ENCODE assay signal across 11 cellular contexts in genomic region chr5:129899454-129899853, GRCh38. TPM values are rescaled to one million over a fixed set of nuclear protein-coding genes. Genes with fewer than 3 reads are reported as not detected.
A peak's percentile ranks its signal among the peaks of the same experiment; 100 is the strongest.
DNase-seq lines count a peak whose midpoint lies in the region; ATAC-seq and TF ChIP-seq lines count a peak whose summit lies in the region.
"Had no signal": no experiment of that assay in that cellular context is flagged by ENCODE, and none has a peak within 500 bp of the region (broad histone marks: within the 10 kb centered on the region; RNA-seq: fewer than 3 reads in every experiment).

No MANE protein-coding gene starts in this region.

- DNase-seq in EH (ENCODE audit: low read depth) (peak; percentile 42), NCI-H69 (lab: John Stamatoyannopoulos, UW) (peak; percentile 1), dermis microvascular lymphatic vessel endothelial cell (ENCODE audit: low read depth in 2 of 2) (peak; percentile 27 to 59), SHP77 (lab: John Stamatoyannopoulos, UW) (no peak), activated gamma-delta T cell (lab: John Stamatoyannopoulos, UW) (no peak), NCI-H2107 treated with DMSO at 0.1 percent for 48 hours (lab: John Stamatoyannopoulos, UW; ENCODE audit: unreplicated experiment) (no peak)
- DNase-seq: activated naive CD4-positive, alpha-beta T cell; NCI-H187 treated with DMSO at 0.1 percent for 48 hours had no signal

- no peak for ATAC-seq in GM21447 (IDR thresholded peaks at IDR 0.05; ENCODE audit: unreplicated experiment)

- no peaks in the 10 kb centered on the region for H3K9me2 ChIP-seq in neural cell (ENCODE audit: insufficient read depth, low read length)

- no peaks in the 10 kb centered on the region for H3F3A ChIP-seq in neural cell (ENCODE audit: insufficient read depth, low read length, poor library complexity, severe bottlenecking)

- TF ChIP-seq RAD21 in neural cell (conservative IDR thresholded peaks at IDR 0.05), result peak; percentile 82

- H3K36me3 ChIP-seq in neural cell (ENCODE audit: insufficient read depth, low read length), result no peaks in the 10 kb centered on the region
- H3K36me3 ChIP-seq: neutrophil had no signal

- no peak for TF ChIP-seq EP300 in neural cell (conservative IDR thresholded peaks at IDR 0.05; ENCODE audit: poor library complexity, severe bottlenecking)

- H3K9ac ChIP-seq in neural cell (ENCODE audit: low read length), result no peak overlapping the region

- H3K27me3 ChIP-seq in neural cell (ENCODE audit: insufficient read depth, low read depth, low read length), result peaks cover 8% of the 10 kb centered on the region

- no peak overlapping the region for H3K4me3 ChIP-seq in neural cell (ENCODE audit: low read length)

- H3K4me2 ChIP-seq in neural cell (ENCODE audit: low read length), result no peak overlapping the region

- no peak overlapping the region for H3K27ac ChIP-seq in neural cell (ENCODE audit: low read length)
- H3K27ac ChIP-seq: neutrophil had no signal

- peak; percentile 72 for TF ChIP-seq CTCF in neural cell (IDR thresholded peaks at IDR 0.05; ENCODE audit: poor library complexity, severe bottlenecking)

- H4K20me1 ChIP-seq in neural cell (ENCODE audit: insufficient read depth), result no peaks in the 10 kb centered on the region

- no peaks in the 10 kb centered on the region for H3K79me2 ChIP-seq in neural cell (replicated peaks; ENCODE audit: insufficient read depth, low read length)

- H2AFZ ChIP-seq in neural cell (ENCODE audit: low read depth, low read length), result no peak overlapping the region

- H3K9me3 ChIP-seq in neural cell (ENCODE audit: low read length), result no peaks in the 10 kb centered on the region
- H3K9me3 ChIP-seq: neutrophil had no signal

TF ChIP-seq in neural cell, 6 proteins besides CTCF, POLR2A, EP300 and RAD21:
- TF ChIP-seq REST (IDR thresholded peaks at IDR 0.05; ENCODE audit: borderline replicate concordance) (no peak), EZH2 (IDR thresholded peaks at IDR 0.05; ENCODE audit: borderline replicate concordance, insufficient read depth, low read length, poor library complexity, severe bottlenecking) (no peak), MXI1 (conservative IDR thresholded peaks at IDR 0.05; ENCODE audit: poor library complexity, severe bottlenecking) (no peak), POLR2AphosphoS5 (IDR thresholded peaks at IDR 0.05) (no peak), TAF1 (IDR thresholded peaks at IDR 0.05; ENCODE audit: low read depth) (no peak), SMC3 (conservative IDR thresholded peaks at IDR 0.05; ENCODE audit: poor library complexity) (peak; percentile 80)

RNA-seq across cellular contexts. Expression of gene CHSY3, which starts 4.8 kb away (rescaled TPM):
- total RNA-seq in dermis microvascular lymphatic vessel endothelial cell, result 3.0 and 3.4 TPM in 2 replicates
- 0.40 TPM in 1 of 2 replicates, not detected in the other for polyA plus RNA-seq in neural cell
- polyA minus RNA-seq in neural cell, result 1.5 and 2.4 TPM in 2 replicates

Comparison
In these comparisons a context has a peak if more than half of its experiments do, and no peak if none do; other contexts are left out.
1. DNase-seq: peak in EH (single experiment), NCI-H69 (single experiment) and dermis microvascular lymphatic vessel endothelial cell (2 of 2); none in SHP77 (0 of 2), activated gamma-delta T cell (single experiment) and NCI-H2107 treated with DMSO at 0.1 percent for 48 hours (single experiment).